24 cellular contexts compared by ENCODE assay signal in genomic region chr18:35926884-35927283, GRCh38.
"Had no signal": no experiment of that assay in that cellular context is flagged by ENCODE, and none has a peak within 500 bp of the region (broad histone marks: within the 10 kb centered on the region; RNA-seq: fewer than 3 reads in every experiment).

No MANE protein-coding gene starts in this region.

- H3K4me3 ChIP-seq: colonic mucosa, esophagus squamous epithelium, gastrocnemius medialis, heart right ventricle, left lung, lower lobe of right lung had no signal

- H3K27me3 ChIP-seq: colonic mucosa, left lung had no signal

- H3K4me1 ChIP-seq: colonic mucosa, esophagus squamous epithelium, gastrocnemius medialis, heart right ventricle, left lung, lower lobe of right lung had no signal

- H3K4me3 Mint-ChIP-seq: dendritic cell treated with granulocyte-macrophage colony-stimulating factor and Interleukin-4, amounts not matched to agents 40 ng/mL and 50 ng/mL, for 4 days; effector memory CD8-positive, alpha-beta T cell; memory B cell had no signal

- H3K4me1 Mint-ChIP-seq: memory B cell had no signal

- H3K27ac Mint-ChIP-seq: dendritic cell treated with granulocyte-macrophage colony-stimulating factor and Interleukin-4, amounts not matched to agents 40 ng/mL and 50 ng/mL, for 4 days; effector memory CD8-positive, alpha-beta T cell; memory B cell had no signal

- H3K36me3 Mint-ChIP-seq: memory B cell had no signal

- H3K27ac ChIP-seq: colonic mucosa, esophagus squamous epithelium, gastrocnemius medialis, heart right ventricle, left lung, lower lobe of right lung had no signal

- ATAC-seq: effector memory CD8-positive, alpha-beta T cell; gastrocnemius medialis; heart right ventricle; left cardiac atrium; left lung; left ventricle myocardium superior; lower lobe of right lung had no signal

- H3K9me3 ChIP-seq: colonic mucosa, gastrocnemius medialis had no signal

- FAIRE-seq: endothelial cell of umbilical vein, islet of Langerhans, keratinocyte had no signal

- DNase-seq: colonic mucosa; cortex of kidney; effector CD8-positive, alpha-beta T cell; effector memory CD8-positive, alpha-beta T cell; esophagus squamous epithelium; foreskin fibroblast; foreskin melanocyte; gastrocnemius medialis; glutamatergic neuron; head of caudate nucleus; heart right ventricle; hippocampal formation; left cardiac atrium; left lung; left ventricle myocardium superior; lower lobe of right lung; mammary epithelial cell; mesendoderm; midbrain had no signal

- H3K36me3 ChIP-seq: colonic mucosa, esophagus squamous epithelium, gastrocnemius medialis, heart right ventricle, left lung, lower lobe of right lung had no signal
